ENCODE assay signal across 1 cellular context in genomic region chr12:63397807-63398206, GRCh38.
TF ChIP-seq lines count a peak whose summit lies in the region.

No MANE protein-coding gene starts in this region.

TF ChIP-seq in GM12878, 131 proteins besides CTCF, POLR2A, EP300 and RAD21 (continued from another document):
- TF ChIP-seq IRF5 (IDR thresholded peaks at IDR 0.05; ENCODE audit: borderline replicate concordance), result no peak
- TF ChIP-seq ZNF274 (IDR thresholded peaks at IDR 0.05; ENCODE audit: insufficient read depth, insufficient read length), result no peak
- no peak for TF ChIP-seq YY1 (IDR thresholded peaks at IDR 0.05; ENCODE audit: low read depth, low read length)
